37 cellular contexts compared by ENCODE assay signal in genomic region chr6:161833099-161833860, GRCh38.
"Had no signal": no experiment of that assay in that cellular context is flagged by ENCODE, and none has a peak within 500 bp of the region (broad histone marks: within the 10 kb centered on the region; RNA-seq: fewer than 3 reads in every experiment).

No MANE protein-coding gene starts in this region.

- H3K36me3 Mint-ChIP-seq: activated CD4-positive, alpha-beta memory T cell treated with anti-CD3 and anti-CD28 coated beads for 36 hours; activated naive CD4-positive, alpha-beta T cell treated with anti-CD3 and anti-CD28 coated beads, Interleukin-2, amount 10 ng/mL, durations not matched to agents 7 days and 5 days; activated naive CD4-positive, alpha-beta T cell treated with anti-CD3 and anti-CD28 coated beads, Interleukin-2, amount 50 U/mL, for 24 hours; activated naive CD8-positive, alpha-beta T cell treated with anti-CD3 and anti-CD28 coated beads, Interleukin-2, amount 10 ng/mL, durations not matched to agents 7 days and 5 days; brain had no signal

- H3K27me3 Mint-ChIP-seq: activated CD4-positive, alpha-beta memory T cell treated with anti-CD3 and anti-CD28 coated beads for 36 hours; activated CD4-positive, alpha-beta T cell treated with anti-CD3 and anti-CD28 coated beads, Interleukin-2, amount 10 ng/mL, durations not matched to agents 24 days and 14 days; activated CD8-positive, alpha-beta T cell treated with anti-CD3 and anti-CD28 coated beads for 36 hours; activated naive CD4-positive, alpha-beta T cell treated with anti-CD3 and anti-CD28 coated beads, Interleukin-2, amount 10 ng/mL, durations not matched to agents 7 days and 5 days; activated naive CD4-positive, alpha-beta T cell treated with anti-CD3 and anti-CD28 coated beads, Interleukin-2, amount 50 U/mL, for 24 hours; activated naive CD8-positive, alpha-beta T cell; activated naive CD8-positive, alpha-beta T cell treated with anti-CD3 and anti-CD28 coated beads, Interleukin-2, amount 10 ng/mL, durations not matched to agents 7 days and 5 days; activated naive CD8-positive, alpha-beta T cell treated with anti-CD3 and anti-CD28 coated beads, Interleukin-2, amount 50 U/mL, for 24 hours had no signal

- H3K27me3 ChIP-seq: ascending aorta, cardiac muscle cell had no signal

- ATAC-seq: activated CD8-positive, alpha-beta T cell treated with anti-CD3 and anti-CD28 coated beads for 36 hours; activated naive CD8-positive, alpha-beta T cell treated with anti-CD3 and anti-CD28 coated beads, Interleukin-2, amount 50 U/mL, for 24 hours; activated T-cell treated with anti-CD3 and anti-CD28 coated beads, Interleukin-2, amount 50 U/mL, for 4 hours; activated T-cell treated with anti-CD3 and anti-CD28 coated beads, Interleukin-2, amount 50 U/mL, for 72 hours had no signal

- H3K27ac ChIP-seq: ascending aorta, cardiac muscle cell had no signal

- H3K4me3 ChIP-seq: ascending aorta, cardiac muscle cell had no signal

- H3K4me1 Mint-ChIP-seq: activated B cell treated with CpG ODN at 0.5 μM for 24 hours; activated CD4-positive, alpha-beta T cell treated with anti-CD3 and anti-CD28 coated beads, Interleukin-2, amount 10 ng/mL, durations not matched to agents 24 days and 14 days; activated naive CD4-positive, alpha-beta T cell treated with anti-CD3 and anti-CD28 coated beads, Interleukin-2, amount 50 U/mL, for 24 hours; activated naive CD8-positive, alpha-beta T cell treated with anti-CD3 and anti-CD28 coated beads, Interleukin-2, amount 10 ng/mL, durations not matched to agents 7 days and 5 days; activated naive CD8-positive, alpha-beta T cell treated with anti-CD3 and anti-CD28 coated beads, Interleukin-2, amount 50 U/mL, for 24 hours; central memory CD8-positive, alpha-beta T cell had no signal

- H3K27ac Mint-ChIP-seq: activated B cell treated with CpG ODN at 0.5 μM for 24 hours; activated CD4-positive, alpha-beta memory T cell treated with anti-CD3 and anti-CD28 coated beads for 36 hours; activated CD4-positive, alpha-beta T cell treated with anti-CD3 and anti-CD28 coated beads, Interleukin-2, amount 10 ng/mL, durations not matched to agents 24 days and 14 days; activated CD8-positive, alpha-beta T cell treated with anti-CD3 and anti-CD28 coated beads for 36 hours; activated naive CD4-positive, alpha-beta T cell treated with anti-CD3 and anti-CD28 coated beads, Interleukin-2, amount 10 ng/mL, durations not matched to agents 7 days and 5 days; activated naive CD4-positive, alpha-beta T cell treated with anti-CD3 and anti-CD28 coated beads, Interleukin-2, amount 50 U/mL, for 24 hours; activated naive CD8-positive, alpha-beta T cell; activated naive CD8-positive, alpha-beta T cell treated with anti-CD3 and anti-CD28 coated beads, Interleukin-2, amount 10 ng/mL, durations not matched to agents 7 days and 5 days; activated naive CD8-positive, alpha-beta T cell treated with anti-CD3 and anti-CD28 coated beads, Interleukin-2, amount 50 U/mL, for 24 hours; activated T-cell treated with anti-CD3 and anti-CD28 coated beads, Interleukin-2, amount 50 U/mL, for 72 hours; activated T-helper 1 cell treated with anti-CD3 and anti-CD28 coated beads, Interleukin-12 subunit alpha, Interleukin-12 subunit beta, Interleukin-2, Interleukin-4 antibody, amounts not matched to agents 30 ng/mL and 10 ng/mL and 1 ng/mL, durations not matched to agents 14 hours and 24 hours and 36 hours; activated T-helper 2 cell treated with anti-CD3 and anti-CD28 coated beads, Interferon-gamma antibody, Interleukin-2, Interleukin-4, amounts not matched to agents 10 μg/mL and 5 μg/mL and 100 μg/mL, durations not matched to agents 14 hours and 24 hours and 36 hours; T-helper 1 cell treated with Interleukin-12 subunit alpha and Interleukin-12 subunit beta and Interleukin-4 antibody, amounts not matched to agents 30 μg/mL and 1 μg/mL, for 36 hours; T-helper 2 cell treated with Interferon-gamma antibody and Interleukin-4, amounts not matched to agents 5 μg/mL and 100 μg/mL, for 36 hours had no signal

- H3K4me1 ChIP-seq: ascending aorta had no signal

- H3K9me3 ChIP-seq: ascending aorta had no signal

- H3K36me3 ChIP-seq: ascending aorta, cardiac muscle cell had no signal

- H3K9me3 Mint-ChIP-seq: activated B cell treated with CpG ODN at 0.5 μM for 24 hours; activated CD4-positive, alpha-beta memory T cell treated with anti-CD3 and anti-CD28 coated beads for 36 hours; activated CD4-positive, alpha-beta T cell treated with anti-CD3 and anti-CD28 coated beads, Interleukin-2, amount 10 ng/mL, durations not matched to agents 24 days and 14 days; activated CD8-positive, alpha-beta T cell treated with anti-CD3 and anti-CD28 coated beads for 36 hours; activated naive CD4-positive, alpha-beta T cell treated with anti-CD3 and anti-CD28 coated beads, Interleukin-2, amount 10 ng/mL, durations not matched to agents 7 days and 5 days; activated naive CD4-positive, alpha-beta T cell treated with anti-CD3 and anti-CD28 coated beads, Interleukin-2, amount 50 U/mL, for 24 hours; activated naive CD8-positive, alpha-beta T cell treated with anti-CD3 and anti-CD28 coated beads, Interleukin-2, amount 10 ng/mL, durations not matched to agents 7 days and 5 days; activated naive CD8-positive, alpha-beta T cell treated with anti-CD3 and anti-CD28 coated beads, Interleukin-2, amount 50 U/mL, for 24 hours; activated T-cell treated with anti-CD3 and anti-CD28 coated beads, Interleukin-2, amount 50 U/mL, for 4 hours; activated T-cell treated with anti-CD3 and anti-CD28 coated beads, Interleukin-2, amount 50 U/mL, for 72 hours; activated T-helper 1 cell treated with anti-CD3 and anti-CD28 coated beads, Interleukin-12 subunit alpha, Interleukin-12 subunit beta, Interleukin-2, Interleukin-4 antibody, amounts not matched to agents 30 ng/mL and 10 ng/mL and 1 ng/mL, durations not matched to agents 14 hours and 24 hours and 36 hours; activated T-helper 2 cell treated with anti-CD3 and anti-CD28 coated beads, Interferon-gamma antibody, Interleukin-2, Interleukin-4, amounts not matched to agents 10 μg/mL and 5 μg/mL and 100 μg/mL, durations not matched to agents 14 hours and 24 hours and 36 hours; brain; central memory CD8-positive, alpha-beta T cell; T-helper 1 cell treated with Interleukin-12 subunit alpha and Interleukin-12 subunit beta and Interleukin-4 antibody, amounts not matched to agents 30 μg/mL and 1 μg/mL, for 36 hours; T-helper 2 cell treated with Interferon-gamma antibody and Interleukin-4, amounts not matched to agents 5 μg/mL and 100 μg/mL, for 36 hours had no signal

- DNase-seq: activated B cell treated with CpG ODN at 0.5 μM for 24 hours; activated CD4-positive, alpha-beta memory T cell treated with anti-CD3 and anti-CD28 coated beads for 36 hours; activated CD4-positive, alpha-beta T cell treated with anti-CD3 and anti-CD28 coated beads for 4 hours; activated CD4-positive, alpha-beta T cell treated with anti-CD3 and anti-CD28 coated beads, Interleukin-2, amount 10 ng/mL, durations not matched to agents 24 days and 14 days; activated CD4-positive, alpha-beta T cell treated with anti-CD3 and anti-CD28 coated beads, Interleukin-2, amount 50 U/mL, for 1 hour; activated CD4-positive, alpha-beta T cell treated with anti-CD3 and anti-CD28 coated beads, Interleukin-2, amount 50 U/mL, for 4 hours; activated CD4-positive, CD25-positive, alpha-beta regulatory T cell treated with anti-CD3 and anti-CD28 coated beads, Interleukin-2, amount 50 U/mL, for 72 hours; activated CD8-positive, alpha-beta memory T cell treated with anti-CD3 and anti-CD28 coated beads, Interleukin-2, amount 50 U/mL, for 4 hours; activated CD8-positive, alpha-beta T cell treated with anti-CD3 and anti-CD28 coated beads for 36 hours; activated effector memory CD4-positive, alpha-beta T cell treated with Interleukin-2 at 50 U/mL for 16 hours; activated gamma-delta T cell; activated naive CD4-positive, alpha-beta T cell treated with anti-CD3 and anti-CD28 coated beads, Interleukin-2, amount 10 ng/mL, durations not matched to agents 7 days and 5 days; activated naive CD4-positive, alpha-beta T cell treated with Interleukin-2 at 50 U/mL for 16 hours; activated naive CD8-positive, alpha-beta T cell treated with anti-CD3 and anti-CD28 coated beads, Interleukin-2, amount 10 ng/mL, durations not matched to agents 7 days and 5 days; activated naive CD8-positive, alpha-beta T cell treated with anti-CD3 and anti-CD28 coated beads, Interleukin-2, amount 50 U/mL, for 24 hours; activated T-cell treated with anti-CD3 and anti-CD28 coated beads for 4 hours; activated T-cell treated with anti-CD3 and anti-CD28 coated beads, Interleukin-2, amount 50 U/mL, for 1 hour; activated T-cell treated with anti-CD3 and anti-CD28 coated beads, Interleukin-2, amount 50 U/mL, for 4 hours; activated T-cell treated with anti-CD3 and anti-CD28 coated beads, Interleukin-2, amount 50 U/mL, for 72 hours; amygdala; anterior cingulate cortex; caudate nucleus; cerebellar nuclear complex; SW 1271; T-helper 1 cell; T-helper 2 cell; T-helper 9 cell had no signal

- H3K4me3 Mint-ChIP-seq: activated B cell treated with CpG ODN at 0.5 μM for 24 hours; activated CD4-positive, alpha-beta memory T cell treated with anti-CD3 and anti-CD28 coated beads for 36 hours; activated CD4-positive, alpha-beta T cell treated with anti-CD3 and anti-CD28 coated beads, Interleukin-2, amount 10 ng/mL, durations not matched to agents 24 days and 14 days; activated CD8-positive, alpha-beta T cell treated with anti-CD3 and anti-CD28 coated beads for 36 hours; activated naive CD4-positive, alpha-beta T cell treated with anti-CD3 and anti-CD28 coated beads, Interleukin-2, amount 10 ng/mL, durations not matched to agents 7 days and 5 days; activated naive CD4-positive, alpha-beta T cell treated with anti-CD3 and anti-CD28 coated beads, Interleukin-2, amount 50 U/mL, for 24 hours; activated naive CD8-positive, alpha-beta T cell; activated naive CD8-positive, alpha-beta T cell treated with anti-CD3 and anti-CD28 coated beads, Interleukin-2, amount 10 ng/mL, durations not matched to agents 7 days and 5 days; activated naive CD8-positive, alpha-beta T cell treated with anti-CD3 and anti-CD28 coated beads, Interleukin-2, amount 50 U/mL, for 24 hours; activated T-cell treated with anti-CD3 and anti-CD28 coated beads, Interleukin-2, amount 50 U/mL, for 4 hours; activated T-cell treated with anti-CD3 and anti-CD28 coated beads, Interleukin-2, amount 50 U/mL, for 72 hours; activated T-helper 1 cell treated with anti-CD3 and anti-CD28 coated beads, Interleukin-12 subunit alpha, Interleukin-12 subunit beta, Interleukin-2, Interleukin-4 antibody, amounts not matched to agents 30 ng/mL and 10 ng/mL and 1 ng/mL, durations not matched to agents 14 hours and 24 hours and 36 hours; brain; central memory CD8-positive, alpha-beta T cell; T-helper 1 cell treated with Interleukin-12 subunit alpha and Interleukin-12 subunit beta and Interleukin-4 antibody, amounts not matched to agents 30 μg/mL and 1 μg/mL, for 36 hours; T-helper 2 cell treated with Interferon-gamma antibody and Interleukin-4, amounts not matched to agents 5 μg/mL and 100 μg/mL, for 36 hours had no signal
